In the genomic region with DNA sequence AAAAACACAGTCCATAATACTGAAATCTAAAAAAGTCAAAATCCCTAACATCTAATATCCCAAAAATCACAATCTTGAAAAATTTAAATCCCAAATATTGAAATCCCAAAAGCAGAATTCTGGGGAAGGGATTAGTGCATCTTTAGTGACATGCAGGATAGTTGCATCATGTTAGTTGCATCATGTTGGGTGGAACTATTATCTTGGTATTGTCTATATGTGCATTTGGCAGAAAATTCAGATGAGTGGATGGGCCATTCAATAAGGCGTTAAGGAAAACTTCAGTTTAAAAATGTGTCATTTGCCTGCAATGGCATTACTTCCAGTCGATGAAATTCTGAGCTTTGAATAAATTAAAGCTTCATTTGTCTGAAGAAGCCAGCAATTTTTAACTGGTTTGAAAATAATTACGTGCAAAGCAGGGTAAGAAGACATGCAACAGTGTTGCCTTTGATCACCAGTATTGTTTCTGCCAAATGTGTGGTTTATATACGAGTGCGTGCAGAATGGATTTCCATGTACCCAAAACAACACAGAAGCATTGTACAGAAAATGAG, we compare ENCODE assay signal across 9 cellular contexts.
"Had no signal": no experiment of that assay in that cellular context is flagged by ENCODE, and none has a peak within 500 bp of the region (broad histone marks: within the 10 kb centered on the region; RNA-seq: fewer than 3 reads in every experiment).

No MANE protein-coding gene starts in this region.

- H3K4me3 ChIP-seq: GM23338 had no signal

- H2AFZ ChIP-seq: GM23338 had no signal

- ATAC-seq: GM23338, HepG2 had no signal

- H3K4me2 ChIP-seq: GM23338 had no signal

- FAIRE-seq: H1, H54, HepG2 had no signal

- DNase-seq: H9, HCEC 1CT, HFFc6, KG1 had no signal

- H3K27ac ChIP-seq: HL-60 had no signal
